ENCODE assay signal across 1 cellular context in the genomic region with DNA sequence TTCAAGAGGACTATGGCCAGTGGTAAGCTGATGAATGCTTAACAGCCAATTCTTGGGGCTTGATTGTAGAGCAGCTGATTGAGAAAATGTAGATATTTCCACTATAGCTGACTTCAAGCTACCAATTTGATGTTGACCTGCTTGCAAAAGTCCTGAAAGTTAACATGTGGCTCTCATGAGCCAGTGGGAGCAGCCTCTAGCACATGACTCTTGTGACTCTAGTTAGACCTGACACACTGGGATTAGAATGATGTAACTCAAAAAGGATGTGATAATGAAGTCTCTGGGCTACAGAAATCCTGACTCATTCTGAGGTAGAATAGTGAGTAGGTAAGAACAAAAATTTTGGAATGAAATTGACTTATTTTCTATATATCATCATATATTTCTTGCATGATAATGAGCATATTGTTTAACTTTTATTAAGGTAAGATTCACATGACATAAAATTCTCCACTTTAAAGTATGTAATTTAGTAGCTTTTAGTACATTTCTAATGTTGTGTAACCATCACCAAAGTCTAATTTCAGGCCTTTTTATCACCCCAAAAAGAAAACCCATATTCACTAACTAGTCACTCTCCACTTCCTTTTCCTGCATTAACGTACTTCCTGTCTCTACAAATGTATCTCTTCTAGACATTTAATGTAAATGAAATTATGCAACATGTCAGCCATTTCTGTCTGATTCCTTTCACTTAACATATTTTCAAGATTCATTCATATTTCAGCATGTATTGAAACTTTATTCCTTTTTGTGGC.
TF ChIP-seq lines count a peak whose summit lies in the region.

No MANE protein-coding gene starts in this region.

TF ChIP-seq in HepG2, 621 proteins besides CTCF, POLR2A, EP300 and RAD21:
- no peak for TF ChIP-seq WIZ (CRISPR knock-in tag; IDR thresholded peaks at IDR 0.05)
